In genomic region chr1:88462481-88463261, GRCh38 we compare ENCODE assay signal across 8 cellular contexts.
DNase-seq lines count a peak whose midpoint lies in the region; ATAC-seq and TF ChIP-seq lines count a peak whose summit lies in the region.

No MANE protein-coding gene starts in this region.

- no peaks in the 10 kb centered on the region for H3K9me2 ChIP-seq in PC-3 (replicated peaks; ENCODE audit: low read length)

- H3K9me3 Mint-ChIP-seq in nephron progenitor cell, result peaks cover 3% of the 10 kb centered on the region
- H3K9me3 Mint-ChIP-seq in stimulated activated naive CD8-positive, alpha-beta T cell treated with anti-CD3 and anti-CD28 coated beads, Interleukin-15, amount 100 ng/mL, for 72 hours, result no peaks in the 10 kb centered on the region

- no TSS peak for BruUV-seq in PC-3 (replicated peaks; lab: Mats Ljungman, UMichigan)

- H3K4me2 ChIP-seq in PC-3 (ENCODE audit: low read length), result peak overlapping the region; percentile 79

- POLR2A ChIA-PET in PC-3 (lab: Charles Lee; ENCODE audit: unreplicated experiment), result no interaction called here

- no peak overlapping the region for H3K9ac ChIP-seq in PC-3 (ENCODE audit: low read length)

- H3F3A ChIP-seq in PC-3 (ENCODE audit: low read length, unreplicated experiment), result no peaks in the 10 kb centered on the region

- no peaks in the 10 kb centered on the region for H3K4me1 ChIP-seq in PC-3 (ENCODE audit: insufficient read depth, low read length)

- DNase-seq in EH (ENCODE audit: low read depth) (peak; percentile 19), PC-3 (peak; percentile 17), fibroblast of villous mesenchyme (ENCODE audit: low read depth) (peak; percentile 15), nephron progenitor cell (peak; percentile 70), NCI-H446 (lab: John Stamatoyannopoulos, UW) (no peak), GF-D8 (lab: John Stamatoyannopoulos, UW) (no peak)
- no peak for DNase-seq in stimulated activated naive CD8-positive, alpha-beta T cell treated with anti-CD3 and anti-CD28 coated beads, Interleukin-15, amount 100 ng/mL, for 72 hours

- no peaks in the 10 kb centered on the region for H3K36me3 Mint-ChIP-seq in nephron progenitor cell (ENCODE audit: low read depth)

- ATAC-seq in PC-3 (peak; percentile 79), GM18909 (IDR thresholded peaks at IDR 0.05; ENCODE audit: poor library complexity, unreplicated experiment) (no peak)
- ATAC-seq in stimulated activated naive CD8-positive, alpha-beta T cell treated with anti-CD3 and anti-CD28 coated beads, Interleukin-15, amount 100 ng/mL, for 72 hours, result no peak

- TF ChIP-seq CTCF in PC-3 (conservative IDR thresholded peaks at IDR 0.05; ENCODE audit: low read depth, low read length) (no peak), fibroblast of villous mesenchyme (IDR thresholded peaks at IDR 0.05; ENCODE audit: insufficient read depth, low read depth, low read length) (no peak), nephron progenitor cell (IDR thresholded peaks at IDR 0.05) (no peak)

- H3K27ac Mint-ChIP-seq in nephron progenitor cell, result no peak overlapping the region
- H3K27ac Mint-ChIP-seq in stimulated activated naive CD8-positive, alpha-beta T cell treated with anti-CD3 and anti-CD28 coated beads, Interleukin-15, amount 100 ng/mL, for 72 hours, result no peak overlapping the region

- peak overlapping the region; percentile 83 for H3K4me3 Mint-ChIP-seq in nephron progenitor cell
- no peak overlapping the region for H3K4me3 Mint-ChIP-seq in stimulated activated naive CD8-positive, alpha-beta T cell treated with anti-CD3 and anti-CD28 coated beads, Interleukin-15, amount 100 ng/mL, for 72 hours

- H3K79me2 ChIP-seq in PC-3 (ENCODE audit: low read length), result no peaks in the 10 kb centered on the region

- intact Hi-C loops in PC-3 (cut with micrococcal nuclease), result no loop called here

- H3K27me3 Mint-ChIP-seq in nephron progenitor cell (ENCODE audit: low read depth, poor library complexity), result peaks cover 3% of the 10 kb centered on the region
- peaks cover 25% of the 10 kb centered on the region for H3K27me3 Mint-ChIP-seq in stimulated activated naive CD8-positive, alpha-beta T cell treated with anti-CD3 and anti-CD28 coated beads, Interleukin-15, amount 100 ng/mL, for 72 hours

- H3K4me3 ChIP-seq in PC-3 (ENCODE audit: low read length) (peak overlapping the region; percentile 55), fibroblast of villous mesenchyme (ENCODE audit: low read depth, low read length) (peak overlapping the region; percentile 40)

- no peak overlapping the region for H3K27ac ChIP-seq in PC-3 (ENCODE audit: low read length)

- H3K27me3 ChIP-seq in PC-3 (ENCODE audit: low read length), result peaks cover 47% of the 10 kb centered on the region

- CTCF ChIA-PET in PC-3 (lab: Charles Lee), result no interaction called here

- no peaks in the 10 kb centered on the region for H3K9me3 ChIP-seq in PC-3 (ENCODE audit: low read length)

- peak overlapping the region; percentile 55 for H2AFZ ChIP-seq in PC-3 (ENCODE audit: low read length)

- peaks cover 4% of the 10 kb centered on the region for H3K4me1 Mint-ChIP-seq in nephron progenitor cell
- H3K4me1 Mint-ChIP-seq in stimulated activated naive CD8-positive, alpha-beta T cell treated with anti-CD3 and anti-CD28 coated beads, Interleukin-15, amount 100 ng/mL, for 72 hours, result no peaks in the 10 kb centered on the region

- no peaks in the 10 kb centered on the region for H4K20me1 ChIP-seq in PC-3 (ENCODE audit: low read length)

- H3K36me3 ChIP-seq in PC-3 (ENCODE audit: low read depth, low read length), result no peaks in the 10 kb centered on the region

Comparison
In these comparisons a context has a peak if more than half of its experiments do, and no peak if none do; other contexts are left out.
1. DNase-seq: peak in EH (single experiment), PC-3 (single experiment), fibroblast of villous mesenchyme (single experiment) and nephron progenitor cell (single experiment); none in stimulated activated naive CD8-positive, alpha-beta T cell treated with anti-CD3 and anti-CD28 coated beads, Interleukin-15, amount 100 ng/mL, for 72 hours (0 of 2), NCI-H446 (0 of 2) and GF-D8 (single experiment).